Comparison of ENCODE assay signal across 8 cellular contexts in the genomic region with DNA sequence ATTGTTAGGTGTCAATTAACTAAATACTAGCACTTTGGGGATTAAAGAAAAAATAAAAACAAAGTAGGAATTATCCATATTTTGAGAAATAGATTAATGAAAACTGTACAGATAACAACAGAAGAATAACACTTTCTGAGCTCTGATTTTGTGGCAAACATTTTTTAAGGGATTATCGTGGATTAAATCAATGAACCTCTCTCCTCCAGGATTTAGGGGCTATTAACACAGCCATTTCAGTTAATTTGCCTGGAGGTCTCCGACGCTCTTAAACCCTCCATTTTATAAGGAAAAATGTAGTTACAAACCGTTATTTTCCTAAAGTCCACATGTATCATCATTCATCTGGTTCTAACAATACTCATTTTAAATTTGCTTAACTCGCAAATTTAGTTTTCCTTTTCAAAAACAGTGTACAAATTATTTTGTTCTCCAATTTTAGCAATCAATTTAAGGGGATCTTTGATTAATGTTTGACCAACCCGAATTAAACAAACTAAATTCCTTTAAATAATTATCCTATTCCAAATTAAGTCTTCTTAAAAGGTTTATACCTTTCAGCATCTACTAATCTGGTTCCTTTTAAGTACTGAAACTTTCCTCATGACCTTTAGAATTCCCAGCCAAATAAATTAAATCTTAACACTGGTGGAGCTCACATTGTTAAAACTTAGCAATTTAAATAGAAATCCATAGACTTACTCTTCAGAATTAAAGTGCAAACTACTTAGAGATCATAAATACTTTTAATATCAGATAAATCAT. TPM values are rescaled to one million over a fixed set of nuclear protein-coding genes. Genes with fewer than 3 reads are reported as not detected.
DNase-seq lines count a peak whose midpoint lies in the region; ATAC-seq and TF ChIP-seq lines count a peak whose summit lies in the region.

No MANE protein-coding gene starts in this region.

- H3K27me3 ChIP-seq in iPS-15b (ENCODE audit: control insufficient read depth, insufficient read depth, low read length) (peaks cover 7% of the 10 kb centered on the region), testis (no peaks in the 10 kb centered on the region), gastrocnemius medialis (peaks cover 64 to 68% (median 68%) of the 10 kb centered on the region in 3 donors)

- H3K9ac ChIP-seq in iPS-15b (ENCODE audit: low read depth, low read length): peak overlapping the region; percentile 49

- no peaks in the 10 kb centered on the region for H3K4me1 ChIP-seq in iPS-15b (ENCODE audit: control insufficient read depth, insufficient read depth, low read length)
- peaks cover 12% of the 10 kb centered on the region for H3K4me1 ChIP-seq in testis
- H3K4me1 ChIP-seq in gastrocnemius medialis: peaks cover 0 to 10% of the 10 kb centered on the region in 2 donors

- peaks cover 24% of the 10 kb centered on the region for H3K4me1 Mint-ChIP-seq in activated naive CD4-positive, alpha-beta T cell treated with anti-CD3 and anti-CD28 coated beads for 36 hours (ENCODE audit: low read depth)

- peak overlapping the region; percentile 70 for H3K4me3 ChIP-seq in iPS-15b (ENCODE audit: low read depth, low read length)
- H3K4me3 ChIP-seq in testis: peak overlapping the region; percentile 48 to 58
- peak overlapping the region in 1 of 4 donors; percentile 53 for H3K4me3 ChIP-seq in gastrocnemius medialis

- no peak for ATAC-seq in activated naive CD4-positive, alpha-beta T cell treated with anti-CD3 and anti-CD28 coated beads, Interleukin-2, amount 50 U/mL, for 72 hours
- ATAC-seq in gastrocnemius medialis: no peak
- no peak for ATAC-seq in activated CD4-positive, CD25-positive, alpha-beta regulatory T cell treated with anti-CD3 and anti-CD28 coated beads, Interleukin-2, amount 50 U/mL, for 24 hours

- peak overlapping the region; percentile 95 for H3K4me3 Mint-ChIP-seq in activated naive CD4-positive, alpha-beta T cell treated with anti-CD3 and anti-CD28 coated beads for 36 hours

- DNase-seq in activated naive CD4-positive, alpha-beta T cell treated with anti-CD3 and anti-CD28 coated beads for 36 hours: no peak
- no peak for DNase-seq in activated naive CD4-positive, alpha-beta T cell treated with Interleukin-2 at 50 U/mL for 16 hours
- no peak for DNase-seq in activated naive CD4-positive, alpha-beta T cell treated with anti-CD3 and anti-CD28 coated beads, Interleukin-2, amount 50 U/mL, for 72 hours (ENCODE audit: low spot score in 2 of 2)
- DNase-seq in testis (no peak), A172 (ENCODE audit: low spot score) (no peak), gastrocnemius medialis (no peak)

- peaks cover 2% of the 10 kb centered on the region for H3K27me3 Mint-ChIP-seq in activated naive CD4-positive, alpha-beta T cell treated with anti-CD3 and anti-CD28 coated beads for 36 hours (ENCODE audit: low read depth)

- intact Hi-C loops in activated naive CD4-positive, alpha-beta T cell treated with anti-CD3 and anti-CD28 coated beads for 36 hours (cut with micrococcal nuclease): loop anchor here (1.0 kb wide), 7 partner anchors 9 to 316 kb away; a partner anchor contains a TSS
- intact Hi-C loops in testis (cut with DNase I; ENCODE audit: low total_unique reads): no loop called here
- intact Hi-C loops in gastrocnemius medialis (cut with DNase I; ENCODE audit: low total_unique reads): no loop called here

- H3K36me3 ChIP-seq in iPS-15b (ENCODE audit: control insufficient read depth, insufficient read depth, low read length) (no peaks in the 10 kb centered on the region), testis (ENCODE audit: low read depth, missing control alignments) (no peaks in the 10 kb centered on the region), gastrocnemius medialis (no peaks in the 10 kb centered on the region)

- in situ Hi-C loops in gastrocnemius medialis (cut with MboI; ENCODE audit: low sequenced_read_pairs in 4 of 4): no loop called here

- H3K27ac ChIP-seq in testis (peak overlapping the region; percentile 83 to 87), gastrocnemius medialis (peak overlapping the region in 1 of 4 donors; percentile 53)

- CTCF ChIA-PET in activated naive CD4-positive, alpha-beta T cell treated with anti-CD3 and anti-CD28 coated beads for 36 hours (lab: Charles Lee): interaction anchor here (0.5 to 1.9 kb wide), 2 partner anchors 17 to 276 kb away, joined by 3 to 4 read pairs; no protein-coding TSS in a partner anchor

- 65 to 70% methylated on average over 6 of the region's 6 CpGs for whole genome bisulfite sequencing in testis, 2 donors

- TF ChIP-seq CTCF in testis (IDR thresholded peaks at IDR 0.05): no peak
- no peak for TF ChIP-seq CTCF in gastrocnemius medialis (IDR thresholded peaks at IDR 0.05 in 4 of 5, conservative IDR thresholded peaks at IDR 0.05 in 1 of 5)

- H3K27ac Mint-ChIP-seq in activated naive CD4-positive, alpha-beta T cell treated with anti-CD3 and anti-CD28 coated beads for 36 hours: no peak overlapping the region
- peak overlapping the region; percentile 93 to 99 for H3K27ac Mint-ChIP-seq in activated naive CD4-positive, alpha-beta T cell treated with anti-CD3 and anti-CD28 coated beads, Interleukin-2, amount 50 U/mL, for 72 hours

- H3K9me3 Mint-ChIP-seq in activated naive CD4-positive, alpha-beta T cell treated with anti-CD3 and anti-CD28 coated beads for 36 hours: no peaks in the 10 kb centered on the region
- H3K9me3 Mint-ChIP-seq in activated naive CD4-positive, alpha-beta T cell treated with anti-CD3 and anti-CD28 coated beads, Interleukin-2, amount 50 U/mL, for 72 hours: no peaks in the 10 kb centered on the region

- peaks cover 3% of the 10 kb centered on the region for H3K36me3 Mint-ChIP-seq in activated naive CD4-positive, alpha-beta T cell treated with anti-CD3 and anti-CD28 coated beads for 36 hours (ENCODE audit: low read depth)
- H3K36me3 Mint-ChIP-seq in activated naive CD4-positive, alpha-beta T cell treated with anti-CD3 and anti-CD28 coated beads, Interleukin-2, amount 50 U/mL, for 72 hours: peaks cover 16 to 25% of the 10 kb centered on the region in 2 donors

- H3K9me3 ChIP-seq in iPS-15b (ENCODE audit: control insufficient read depth, insufficient read depth, low read length) (no peaks in the 10 kb centered on the region), testis (no peaks in the 10 kb centered on the region), gastrocnemius medialis (no peaks in the 10 kb centered on the region)

- no peak for TF ChIP-seq POLR2A in testis (IDR thresholded peaks at IDR 0.05)
- no peak for TF ChIP-seq POLR2A in gastrocnemius medialis (IDR thresholded peaks at IDR 0.05)

RNA-seq across cellular contexts. Expression of a gene that starts 30.7 kb away (rescaled TPM):
- 100 to 1,000 TPM; 112 to 116 TPM for total RNA-seq in activated naive CD4-positive, alpha-beta T cell treated with anti-CD3 and anti-CD28 coated beads for 36 hours
- total RNA-seq in activated naive CD4-positive, alpha-beta T cell treated with anti-CD3 and anti-CD28 coated beads, Interleukin-2, amount 50 U/mL, for 72 hours: 100 to 1,000 TPM in 1 of 2 donors, 10 to 100 TPM in 1; 39.5 to 155 TPM
- total RNA-seq in testis (100 to 1,000 TPM in 1 of 2 donors, 10 to 100 TPM in 1; 86.8 to 109 TPM), gastrocnemius medialis (10 to 100 TPM; 33.5 to 99.8 (median 62.5) TPM)
- polyA plus RNA-seq in testis (ENCODE audit: insufficient read depth, low read depth, low replicate concordance): 49.3 TPM
- 94.5 and 118 TPM in 2 replicates for total RNA-seq in A172 (2014; rRNA removed; shearing (Covaris generic))

RNA-seq across cellular contexts. Expression of a gene that starts 39.8 kb away (rescaled TPM):
- 1 to 10 TPM; 1.0 to 1.2 TPM for total RNA-seq in activated naive CD4-positive, alpha-beta T cell treated with anti-CD3 and anti-CD28 coated beads for 36 hours
- total RNA-seq in activated naive CD4-positive, alpha-beta T cell treated with anti-CD3 and anti-CD28 coated beads, Interleukin-2, amount 50 U/mL, for 72 hours: 1 to 10 TPM in 1 of 2 donors, under 1 TPM in 1; 0.91 to 2.4 TPM
- 10 to 100 TPM; 21.4 to 33.6 TPM for total RNA-seq in testis
- polyA plus RNA-seq in testis (ENCODE audit: insufficient read depth, low read depth, low replicate concordance): 37.4 TPM
- total RNA-seq in A172 (2014; rRNA removed; shearing (Covaris generic)): not detected in 2 replicates
- total RNA-seq in gastrocnemius medialis: not detected

RNA-seq across cellular contexts. Expression of a gene that starts 49.8 kb away (rescaled TPM):
- 10 to 100 TPM; 26.0 to 27.5 TPM for total RNA-seq in activated naive CD4-positive, alpha-beta T cell treated with anti-CD3 and anti-CD28 coated beads for 36 hours
- 10 to 100 TPM; 43.3 to 43.6 TPM for total RNA-seq in activated naive CD4-positive, alpha-beta T cell treated with anti-CD3 and anti-CD28 coated beads, Interleukin-2, amount 50 U/mL, for 72 hours
- total RNA-seq in testis (10 to 100 TPM; 30.1 to 37.8 TPM), gastrocnemius medialis (10 to 100 TPM in 2 of 4 donors, 1 to 10 TPM in 2; 4.0 to 12.2 (median 9.3) TPM)
- 19.5 TPM for polyA plus RNA-seq in testis (ENCODE audit: insufficient read depth, low read depth, low replicate concordance)
- 35.9 and 36.1 TPM in 2 replicates for total RNA-seq in A172 (2014; rRNA removed; shearing (Covaris generic))

Comparison
In these comparisons a context has a peak if more than half of its experiments do, and no peak if none do; other contexts are left out.
1. RNA of a gene that starts 39.8 kb away (total RNA-seq): 21.4 to 33.6 TPM in testis; 0.91 to 2.4 TPM in activated naive CD4-positive, alpha-beta T cell treated with anti-CD3 and anti-CD28 coated beads, Interleukin-2, amount 50 U/mL, for 72 hours, 1.0 to 1.2 TPM in activated naive CD4-positive, alpha-beta T cell treated with anti-CD3 and anti-CD28 coated beads for 36 hours, not detected in A172 and not detected in gastrocnemius medialis; every median in the first group is over 4 times any median in the second.